In genomic region chr22:37658133-37659065, GRCh38 we compare ENCODE assay signal across 8 cellular contexts. TPM values are rescaled to one million over a fixed set of nuclear protein-coding genes. Genes with fewer than 3 reads are reported as not detected.
DNase-seq lines count a peak whose midpoint lies in the region; ATAC-seq and TF ChIP-seq lines count a peak whose summit lies in the region.

A gene with protein sequence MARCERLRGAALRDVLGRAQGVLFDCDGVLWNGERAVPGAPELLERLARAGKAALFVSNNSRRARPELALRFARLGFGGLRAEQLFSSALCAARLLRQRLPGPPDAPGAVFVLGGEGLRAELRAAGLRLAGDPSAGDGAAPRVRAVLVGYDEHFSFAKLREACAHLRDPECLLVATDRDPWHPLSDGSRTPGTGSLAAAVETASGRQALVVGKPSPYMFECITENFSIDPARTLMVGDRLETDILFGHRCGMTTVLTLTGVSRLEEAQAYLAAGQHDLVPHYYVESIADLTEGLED (plus strand): TSS chr22:37658723. CDS start chr22:37658783, 60 bp downstream.

- H3K36me3 Mint-ChIP-seq in GM23338 (ENCODE audit: low read depth), result peaks cover 6% of the 10 kb centered on the region
- H3K36me3 Mint-ChIP-seq in naive thymus-derived CD4-positive, alpha-beta T cell, result peaks cover 0 to 5% (median 0%) of the 10 kb centered on the region in 5 donors
- peaks cover 29 to 40% of the 10 kb centered on the region in 2 donors for H3K36me3 Mint-ChIP-seq in stimulated activated naive B cell treated with anti-CD40 and anti-IgM and Interleukin-4, amounts not matched to agents 10 μg/mL and 1 μg/mL and 100 μg/mL, for 72 hours

- H4K20me1 ChIP-seq in DOHH2 (ENCODE audit: control insufficient read depth, insufficient read depth, low read depth, low read length) (peaks cover 29% of the 10 kb centered on the region), GM23338 (replicated peaks; ENCODE audit: insufficient read depth) (peaks cover 30% of the 10 kb centered on the region), fibroblast of lung (ENCODE audit: control insufficient read depth, extremely low read depth, insufficient read depth, low read length) (no peaks in the 10 kb centered on the region)

- TF ChIP-seq CTCF in DOHH2 (IDR thresholded peaks at IDR 0.05; ENCODE audit: low read depth, low read length, poor library complexity, severe bottlenecking), result no peak
- TF ChIP-seq CTCF in GM23338 (conservative IDR thresholded peaks at IDR 0.05; ENCODE audit: low read depth in 2 of 2), result no peak
- no peak for TF ChIP-seq CTCF in fibroblast of lung (conservative IDR thresholded peaks at IDR 0.05 in 1 of 2, IDR thresholded peaks at IDR 0.05 in 1 of 2; ENCODE audit: low read depth in 1 of 2, low read length in 2 of 2)

- peak; percentile 96 for ATAC-seq in GM23338
- ATAC-seq in naive thymus-derived CD4-positive, alpha-beta T cell, result peak; percentile 96
- ATAC-seq in stimulated activated naive B cell treated with anti-CD40 and anti-IgM and Interleukin-4, amounts not matched to agents 10 μg/mL and 1 μg/mL and 100 μg/mL, for 72 hours (replicated peaks), result peak; percentile 92 to 94

- H3K36me3 ChIP-seq in DOHH2 (ENCODE audit: control insufficient read depth, low read length) (peaks cover 37% of the 10 kb centered on the region), GM23338 (ENCODE audit: insufficient read depth) (no peaks in the 10 kb centered on the region), fibroblast of lung (ENCODE audit: control insufficient read depth, insufficient read depth, low read length) (peaks cover 2% of the 10 kb centered on the region)
- H3K36me3 ChIP-seq in naive thymus-derived CD4-positive, alpha-beta T cell (ENCODE audit: control insufficient read depth in 2 of 3, insufficient read depth in 3 of 3, low read length in 3 of 3), result peaks cover 0 to 14% (median 6%) of the 10 kb centered on the region in 3 experiments

- peak within 1 kb of the TSS; percentile 89 for H3K4me3 Mint-ChIP-seq in GM23338
- peak within 1 kb of the TSS; percentile 85 to 95 (median 89) for H3K4me3 Mint-ChIP-seq in naive thymus-derived CD4-positive, alpha-beta T cell
- H3K4me3 Mint-ChIP-seq in stimulated activated naive B cell treated with anti-CD40 and anti-IgM and Interleukin-4, amounts not matched to agents 10 μg/mL and 1 μg/mL and 100 μg/mL, for 72 hours, result peak within 1 kb of the TSS; percentile 92 to 94

- peak within 1 kb of the TSS; percentile 65 for H3K9ac ChIP-seq in fibroblast of lung (ENCODE audit: insufficient read depth, low read length)

- H3K27me3 Mint-ChIP-seq in GM23338 (ENCODE audit: insufficient read depth, low read depth, poor library complexity), result peaks cover 11% of the 10 kb centered on the region
- H3K27me3 Mint-ChIP-seq in naive thymus-derived CD4-positive, alpha-beta T cell, result no peaks in the 10 kb centered on the region
- H3K27me3 Mint-ChIP-seq in stimulated activated naive B cell treated with anti-CD40 and anti-IgM and Interleukin-4, amounts not matched to agents 10 μg/mL and 1 μg/mL and 100 μg/mL, for 72 hours, result no peaks in the 10 kb centered on the region

- peaks cover 42% of the 10 kb centered on the region for H3K4me1 ChIP-seq in DOHH2 (ENCODE audit: control insufficient read depth, low read length)
- H3K4me1 ChIP-seq in GM23338 (ENCODE audit: insufficient read depth), result peaks cover 5% of the 10 kb centered on the region; the same call in 1 of the 2 replicates
- H3K4me1 ChIP-seq in fibroblast of lung (ENCODE audit: control insufficient read depth, extremely low read depth, insufficient read depth, low read length), result peaks cover 27% of the 10 kb centered on the region
- peaks cover 23 to 26% of the 10 kb centered on the region in 2 donors for H3K4me1 ChIP-seq in naive thymus-derived CD4-positive, alpha-beta T cell (ENCODE audit: control insufficient read depth in 2 of 2, insufficient read depth in 2 of 2, low read length in 2 of 2)

- CTCF ChIA-PET in naive thymus-derived CD4-positive, alpha-beta T cell (lab: Charles Lee), result interaction anchor here (0.6 to 5.4 kb wide), 22 partner anchors 10 to 959 kb away, joined by 3 to 36 read pairs (median 3); partner anchors contain the start of genes GGA1 and NOL12

- peaks cover 52% of the 10 kb centered on the region for H3K79me2 ChIP-seq in DOHH2 (ENCODE audit: control insufficient read depth, low read length)
- H3K79me2 ChIP-seq in GM23338 (replicated peaks; ENCODE audit: insufficient read depth), result peaks cover 42% of the 10 kb centered on the region
- peaks cover 33% of the 10 kb centered on the region for H3K79me2 ChIP-seq in fibroblast of lung (ENCODE audit: control insufficient read depth, insufficient read depth, low read length)

- POLR2A ChIA-PET in naive thymus-derived CD4-positive, alpha-beta T cell (lab: Charles Lee), result interaction anchor here (0.8 to 6.4 kb wide), 17 partner anchors 8 to 174 kb away, joined by 3 to 142 read pairs (median 7); partner anchors contain the start of genes GGA1, LGALS1, NOL12 and SH3BP1

- H3K27me3 ChIP-seq in DOHH2 (ENCODE audit: control insufficient read depth, low read length), result no peaks in the 10 kb centered on the region
- no peaks in the 10 kb centered on the region for H3K27me3 ChIP-seq in GM23338 (ENCODE audit: insufficient read depth)
- no peaks in the 10 kb centered on the region for H3K27me3 ChIP-seq in fibroblast of lung (ENCODE audit: control insufficient read depth, insufficient read depth, low read length)
- no peaks in the 10 kb centered on the region for H3K27me3 ChIP-seq in naive thymus-derived CD4-positive, alpha-beta T cell (ENCODE audit: control insufficient read depth in 2 of 2, insufficient read depth in 2 of 2, low read length in 2 of 2)

- no peaks in the 10 kb centered on the region for H3K9me3 ChIP-seq in DOHH2 (ENCODE audit: control insufficient read depth, insufficient read depth, low read length)
- H3K9me3 ChIP-seq in fibroblast of lung (ENCODE audit: control insufficient read depth, insufficient read depth, low read depth, low read length), result no peaks in the 10 kb centered on the region
- H3K9me3 ChIP-seq in naive thymus-derived CD4-positive, alpha-beta T cell (ENCODE audit: control insufficient read depth in 2 of 3, low read length in 3 of 3), result no peaks in the 10 kb centered on the region

- DNase-seq in GM23338 (ENCODE audit: low spot score) (peak; percentile 100), LHCN-M2 (ENCODE audit: low read depth) (peak; percentile 100), RPMI8226 (peak; percentile 99), fibroblast of lung (ENCODE audit: low read depth in 2 of 2) (peak; percentile 100)
- DNase-seq in activated T-helper 1 cell treated with anti-CD3 and anti-CD28 coated beads, Interleukin-2, amount 50 U/mL, for 16 hours (ENCODE audit: low read depth in 1 of 2, low spot score in 1 of 2), result peak; percentile 97 to 98
- DNase-seq in naive thymus-derived CD4-positive, alpha-beta T cell, result peak; percentile 95 to 99 (median 98)
- peak; percentile 98 for DNase-seq in stimulated activated naive B cell treated with anti-CD40 and anti-IgM and Interleukin-4, amounts not matched to agents 10 μg/mL and 1 μg/mL and 100 μg/mL, for 72 hours

- H3F3A ChIP-seq in DOHH2 (ENCODE audit: control insufficient read depth, insufficient read depth) (peaks cover 14% of the 10 kb centered on the region), GM23338 (replicated peaks; ENCODE audit: low read depth) (peaks cover 12% of the 10 kb centered on the region; the same call in 1 of the 2 replicates)

- H3K4me2 ChIP-seq in DOHH2 (ENCODE audit: low read length) (peak within 1 kb of the TSS; percentile 99), GM23338 (peak within 1 kb of the TSS; percentile 94), fibroblast of lung (ENCODE audit: extremely low read depth, insufficient read depth, low read length) (peak within 1 kb of the TSS; percentile 92)

- intact Hi-C loops in naive thymus-derived CD4-positive, alpha-beta T cell (cut with micrococcal nuclease), result loop anchor here (1.0 to 10.0 kb wide), 8 partner anchors 15 to 186 kb away; partner anchors contain the start of genes SH3BP1 (in 2 of the 2), ANKRD54 (in 1 of the 2), EIF3L (in 1 of the 2) and GGA1 (in 1 of the 2)

- H3K27ac ChIP-seq in DOHH2 (ENCODE audit: low read depth, low read length) (peak within 1 kb of the TSS; percentile 88), GM23338 (ENCODE audit: low read depth) (no peak within 1 kb of the TSS), fibroblast of lung (ENCODE audit: insufficient read depth, low read length) (peak within 1 kb of the TSS; percentile 64)
- H3K27ac ChIP-seq in naive thymus-derived CD4-positive, alpha-beta T cell (ENCODE audit: low read depth, low read length), result peak within 1 kb of the TSS; percentile 75

- no peak within 1 kb of the TSS for H2AFZ ChIP-seq in GM23338
- peak within 1 kb of the TSS; percentile 70 for H2AFZ ChIP-seq in fibroblast of lung (ENCODE audit: low read length)

- H3K4me1 Mint-ChIP-seq in GM23338, result peaks cover 25% of the 10 kb centered on the region
- peaks cover 27 to 45% (median 41%) of the 10 kb centered on the region in 7 donors for H3K4me1 Mint-ChIP-seq in naive thymus-derived CD4-positive, alpha-beta T cell
- peaks cover 38 to 52% of the 10 kb centered on the region in 2 donors for H3K4me1 Mint-ChIP-seq in stimulated activated naive B cell treated with anti-CD40 and anti-IgM and Interleukin-4, amounts not matched to agents 10 μg/mL and 1 μg/mL and 100 μg/mL, for 72 hours

- H3K4me3 ChIP-seq in DOHH2 (ENCODE audit: low read length) (peak within 1 kb of the TSS; percentile 90), GM23338 (peak within 1 kb of the TSS; percentile 78), fibroblast of lung (replicated peaks in 1 of 4; ENCODE audit: control extremely low read depth in 1 of 4, insufficient read depth in 1 of 4, low read depth in 3 of 4, low read length in 4 of 4) (peak within 1 kb of the TSS; percentile 67 to 79 (median 70))
- peak within 1 kb of the TSS; percentile 60 for H3K4me3 ChIP-seq in naive thymus-derived CD4-positive, alpha-beta T cell (ENCODE audit: low read length)

- no peaks in the 10 kb centered on the region; the same call in 2 of the 3 replicates for H3K9me3 Mint-ChIP-seq in GM23338
- no peaks in the 10 kb centered on the region for H3K9me3 Mint-ChIP-seq in naive thymus-derived CD4-positive, alpha-beta T cell
- H3K9me3 Mint-ChIP-seq in stimulated activated naive B cell treated with anti-CD40 and anti-IgM and Interleukin-4, amounts not matched to agents 10 μg/mL and 1 μg/mL and 100 μg/mL, for 72 hours, result peaks cover 0 to 3% of the 10 kb centered on the region in 2 donors

- peak within 1 kb of the TSS; percentile 85 for H3K27ac Mint-ChIP-seq in GM23338
- H3K27ac Mint-ChIP-seq in naive thymus-derived CD4-positive, alpha-beta T cell, result peak within 1 kb of the TSS; percentile 82 to 98 (median 91)
- peak within 1 kb of the TSS; percentile 97 for H3K27ac Mint-ChIP-seq in stimulated activated naive B cell treated with anti-CD40 and anti-IgM and Interleukin-4, amounts not matched to agents 10 μg/mL and 1 μg/mL and 100 μg/mL, for 72 hours

- H3K9me2 ChIP-seq in DOHH2 (replicated peaks; ENCODE audit: control insufficient read depth, low read length) (no peaks in the 10 kb centered on the region), GM23338 (ENCODE audit: insufficient read depth) (no peaks in the 10 kb centered on the region)

RNA-seq across cellular contexts. Expression of the gene that starts here (rescaled TPM):
- 44.2 and 55.6 TPM in 2 replicates for total RNA-seq in GM23338 (2014; rRNA removed; shearing (Covaris generic))
- polyA plus RNA-seq in GM23338 (2016; fragmentation: Nextera tagmentation; extraction: Ambion mirVana) (15.0 and 18.5 TPM in 2 replicates), fibroblast of lung (7.9 and 14.7 TPM in 2 replicates)
- total RNA-seq in LHCN-M2 (2014; rRNA removed) (38.7 and 45.1 TPM in 2 replicates), fibroblast of lung (4.0 and 5.1 TPM in 2 replicates)
- 20.9 TPM for polyA plus RNA-seq in LHCN-M2 (2012)
- 6.9 and 16.5 TPM in 2 replicates for polyA plus RNA-seq in fibroblast of lung (2012)
- 14.5 and 15.0 TPM in 2 replicates for polyA minus RNA-seq in fibroblast of lung (ENCODE audit: low replicate concordance)
- 10 to 100 TPM in 1 of 5 experiments, 1 to 10 TPM in 4; 3.9 to 27.4 (median 7.5) TPM for total RNA-seq in naive thymus-derived CD4-positive, alpha-beta T cell
- 1 to 10 TPM; 1.9 to 3.6 TPM for polyA plus RNA-seq in naive thymus-derived CD4-positive, alpha-beta T cell
